ENCODE assay signal across 14 cellular contexts in the genomic region with DNA sequence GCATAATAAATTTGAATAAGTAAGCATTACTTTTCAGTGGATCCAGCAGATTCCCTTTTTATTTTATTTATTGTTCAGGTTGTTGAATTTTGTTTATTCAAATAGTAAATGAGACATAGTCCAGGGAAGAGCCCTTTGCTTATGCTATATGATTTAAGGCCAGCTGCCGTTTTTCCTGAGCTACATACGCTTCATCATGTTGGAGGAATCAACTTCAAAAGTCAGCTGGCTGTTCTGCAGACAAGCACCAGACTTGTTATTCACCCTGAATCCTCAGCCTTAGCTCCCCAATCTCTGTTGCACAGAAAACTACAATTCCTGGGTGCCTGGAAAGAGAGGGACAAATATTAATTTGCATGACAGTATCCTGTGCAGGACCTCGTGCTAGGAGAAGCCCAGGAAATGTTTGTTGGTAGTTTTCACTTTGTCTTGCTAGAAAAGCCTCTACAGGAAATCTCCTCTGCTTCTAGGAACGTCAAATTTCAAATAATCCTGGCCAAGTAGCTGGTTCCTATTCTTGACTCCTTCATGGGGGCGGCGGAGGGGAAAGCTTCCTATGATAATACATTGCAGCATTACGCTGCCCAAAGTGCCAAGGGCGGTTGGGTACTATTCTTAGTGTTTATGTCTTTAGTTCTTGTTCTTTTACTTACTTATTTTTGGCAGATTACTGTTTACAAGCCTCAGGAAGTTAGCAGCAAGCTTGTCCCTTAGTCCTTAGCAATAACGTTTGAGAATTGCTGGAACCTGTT.
DNase-seq lines count a peak whose midpoint lies in the region; TF ChIP-seq lines count a peak whose summit lies in the region.
"Had no signal": no experiment of that assay in that cellular context is flagged by ENCODE, and none has a peak within 500 bp of the region (broad histone marks: within the 10 kb centered on the region; RNA-seq: fewer than 3 reads in every experiment).

No MANE protein-coding gene starts in this region.

- peaks cover 19% of the 10 kb centered on the region for H3K4me1 ChIP-seq in stomach smooth muscle (ENCODE audit: control insufficient read depth, insufficient read depth, low read length)
- H3K4me1 ChIP-seq: Peyer's patch had no signal

- H3K27ac Mint-ChIP-seq in activated naive CD4-positive, alpha-beta T cell treated with anti-CD3 and anti-CD28 coated beads for 36 hours: peak overlapping the region; percentile 27
- H3K27ac Mint-ChIP-seq in T-helper 1 cell treated with Interleukin-12 subunit alpha and Interleukin-12 subunit beta and Interleukin-4 antibody, amounts not matched to agents 30 μg/mL and 1 μg/mL, for 36 hours: peak overlapping the region; percentile 84
- no peak overlapping the region for H3K27ac Mint-ChIP-seq in nephron progenitor cell

- peaks cover 2% of the 10 kb centered on the region for H3K9me3 Mint-ChIP-seq in activated naive CD4-positive, alpha-beta T cell treated with anti-CD3 and anti-CD28 coated beads for 36 hours
- H3K9me3 Mint-ChIP-seq in T-helper 1 cell treated with Interleukin-12 subunit alpha and Interleukin-12 subunit beta and Interleukin-4 antibody, amounts not matched to agents 30 μg/mL and 1 μg/mL, for 36 hours: peaks cover 3% of the 10 kb centered on the region
- H3K9me3 Mint-ChIP-seq in nephron progenitor cell: peaks cover 4% of the 10 kb centered on the region

- peaks cover 91% of the 10 kb centered on the region for H3K4me1 Mint-ChIP-seq in activated naive CD4-positive, alpha-beta T cell treated with anti-CD3 and anti-CD28 coated beads for 36 hours (ENCODE audit: low read depth)
- H3K4me1 Mint-ChIP-seq in T-helper 1 cell treated with Interleukin-12 subunit alpha and Interleukin-12 subunit beta and Interleukin-4 antibody, amounts not matched to agents 30 μg/mL and 1 μg/mL, for 36 hours (ENCODE audit: low read depth): peaks cover 82% of the 10 kb centered on the region
- peaks cover 8% of the 10 kb centered on the region for H3K4me1 Mint-ChIP-seq in nephron progenitor cell

- peak overlapping the region; percentile 15 to 44 for H3K4me3 ChIP-seq in stomach smooth muscle (ENCODE audit: low read length in 2 of 2)
- H3K4me3 ChIP-seq: Peyer's patch had no signal

- no peak for TF ChIP-seq CTCF in nephron progenitor cell (IDR thresholded peaks at IDR 0.05)

- H3K27me3 Mint-ChIP-seq in activated naive CD4-positive, alpha-beta T cell treated with anti-CD3 and anti-CD28 coated beads for 36 hours (ENCODE audit: low read depth): no peaks in the 10 kb centered on the region
- H3K27me3 Mint-ChIP-seq in T-helper 1 cell treated with Interleukin-12 subunit alpha and Interleukin-12 subunit beta and Interleukin-4 antibody, amounts not matched to agents 30 μg/mL and 1 μg/mL, for 36 hours (ENCODE audit: low read depth): no peaks in the 10 kb centered on the region
- H3K27me3 Mint-ChIP-seq in nephron progenitor cell (ENCODE audit: low read depth, poor library complexity): peaks cover 1% of the 10 kb centered on the region

- no peaks in the 10 kb centered on the region for H3K27me3 ChIP-seq in stomach smooth muscle (ENCODE audit: control insufficient read depth in 1 of 2, insufficient read depth in 2 of 2, low read length in 2 of 2)
- H3K27me3 ChIP-seq: Peyer's patch had no signal

- H3K4me3 Mint-ChIP-seq in activated naive CD4-positive, alpha-beta T cell treated with anti-CD3 and anti-CD28 coated beads for 36 hours: peak overlapping the region; percentile 10
- H3K4me3 Mint-ChIP-seq in T-helper 1 cell treated with Interleukin-12 subunit alpha and Interleukin-12 subunit beta and Interleukin-4 antibody, amounts not matched to agents 30 μg/mL and 1 μg/mL, for 36 hours: peak overlapping the region; percentile 59
- no peak overlapping the region for H3K4me3 Mint-ChIP-seq in nephron progenitor cell

- H3K36me3 ChIP-seq in stomach smooth muscle (ENCODE audit: control insufficient read depth in 2 of 2, insufficient read depth in 2 of 2, low read length in 2 of 2): no peaks in the 10 kb centered on the region
- H3K36me3 ChIP-seq: Peyer's patch had no signal

- H3K9me3 ChIP-seq in stomach smooth muscle (ENCODE audit: control insufficient read depth in 2 of 2, low read length in 2 of 2): no peaks in the 10 kb centered on the region
- H3K9me3 ChIP-seq: Peyer's patch had no signal

- H3K36me3 Mint-ChIP-seq in activated naive CD4-positive, alpha-beta T cell treated with anti-CD3 and anti-CD28 coated beads for 36 hours (ENCODE audit: low read depth): peaks cover 3% of the 10 kb centered on the region
- H3K36me3 Mint-ChIP-seq in T-helper 1 cell treated with Interleukin-12 subunit alpha and Interleukin-12 subunit beta and Interleukin-4 antibody, amounts not matched to agents 30 μg/mL and 1 μg/mL, for 36 hours (ENCODE audit: low read depth): peaks cover 26% of the 10 kb centered on the region
- H3K36me3 Mint-ChIP-seq in nephron progenitor cell (ENCODE audit: low read depth): peaks cover 4% of the 10 kb centered on the region

- intact Hi-C loops in activated naive CD4-positive, alpha-beta T cell treated with anti-CD3 and anti-CD28 coated beads for 36 hours (cut with micrococcal nuclease): no loop called here

- DNase-seq in activated naive CD4-positive, alpha-beta T cell treated with anti-CD3 and anti-CD28 coated beads for 36 hours: no peak
- DNase-seq in activated naive CD4-positive, alpha-beta T cell treated with anti-CD3 and anti-CD28 coated beads, Interleukin-2, amount 50 U/mL, for 16 hours: no peak
- DNase-seq in fibroblast of gingiva (ENCODE audit: low read depth): peak; percentile 12
- no peak for DNase-seq in activated gamma-delta T cell treated with Interleukin-2 at 50 U/mL for 16 hours
- DNase-seq in nephron progenitor cell: no peak
- DNase-seq in NCI-H1436 (lab: John Stamatoyannopoulos, UW): no peak
- DNase-seq: NCI-H2171 treated with DMSO at 0.1 percent for 48 hours; Peyer's patch; right cardiac atrium; stimulated activated CD4-positive, alpha-beta T cell treated with anti-CD3 and anti-CD28 coated beads, Interleukin-4, amount 100 ng/mL, for 24 hours; stimulated activated naive CD4-positive, alpha-beta T cell treated with Interleukin-2 at 50 U/mL for 16 hours; T-helper 9 cell had no signal

- H3K27ac ChIP-seq in stomach smooth muscle (ENCODE audit: low read length): peak overlapping the region; percentile 41
- H3K27ac ChIP-seq: Peyer's patch had no signal

- CTCF ChIA-PET in activated naive CD4-positive, alpha-beta T cell treated with anti-CD3 and anti-CD28 coated beads for 36 hours (lab: Charles Lee): interaction anchor here (1.2 to 2.6 kb wide), 6 partner anchors 11 to 100 kb away, joined by 3 to 8 read pairs (median 5); no protein-coding TSS in a partner anchor

- H3K9ac ChIP-seq in stomach smooth muscle (ENCODE audit: low read length in 2 of 2): peak overlapping the region in 1 of 2 donors; percentile 42
